13 cellular contexts compared by ENCODE assay signal in genomic region chr5:16457451-16457850, GRCh38. TPM values are rescaled to one million over a fixed set of nuclear protein-coding genes. Genes with fewer than 3 reads are reported as not detected.
DNase-seq lines count a peak whose midpoint lies in the region; ATAC-seq, FAIRE-seq and TF ChIP-seq lines count a peak whose summit lies in the region.
"Had no signal": no experiment of that assay in that cellular context is flagged by ENCODE, and none has a peak within 500 bp of the region (broad histone marks: within the 10 kb centered on the region; RNA-seq: fewer than 3 reads in every experiment).

No MANE protein-coding gene starts in this region.

- TF ChIP-seq CTCF in astrocyte (IDR thresholded peaks at IDR 0.05; ENCODE audit: insufficient read depth, low read depth, low read length) (no peak), vagina (IDR thresholded peaks at IDR 0.05) (no peak)

- H3K23ac ChIP-seq in mesendoderm (ENCODE audit: low read length) = no peak overlapping the region

- H3K4me1 Mint-ChIP-seq in astrocyte (ENCODE audit: low read depth, unreplicated experiment) = peaks cover 53% of the 10 kb centered on the region

- H3K27me3 Mint-ChIP-seq in astrocyte (ENCODE audit: low read depth, unreplicated experiment) = no peaks in the 10 kb centered on the region
- H3K27me3 Mint-ChIP-seq: naive thymus-derived CD8-positive, alpha-beta T cell had no signal

- H4K8ac ChIP-seq in mesendoderm (ENCODE audit: low read depth, low read length) = no peak overlapping the region

- intact Hi-C loops in vagina (cut with DNase I) = no loop called here

- H3K79me2 ChIP-seq in astrocyte (ENCODE audit: insufficient read depth, low read length) (peaks cover 63% of the 10 kb centered on the region), mesendoderm (ENCODE audit: control insufficient read depth, insufficient read depth, low read length) (peaks cover 5% of the 10 kb centered on the region)

- H3K4me2 ChIP-seq in astrocyte (ENCODE audit: low read length) (peak overlapping the region; percentile 30), mesendoderm (ENCODE audit: low read length) (no peak overlapping the region)

- in situ Hi-C loops in G401 (cut with HindIII; ENCODE audit: low sequenced_read_pairs) = no loop called here

- no peak overlapping the region for H3K18ac ChIP-seq in mesendoderm (ENCODE audit: low read length)

- H3K36me3 Mint-ChIP-seq in astrocyte (ENCODE audit: low read depth, unreplicated experiment) = peaks cover 9% of the 10 kb centered on the region

- H4K5ac ChIP-seq in mesendoderm (ENCODE audit: low read length) = no peak overlapping the region

- ATAC-seq in HG02970 (IDR thresholded peaks at IDR 0.05; ENCODE audit: low FRiP score, unreplicated experiment) = no peak
- ATAC-seq: naive thymus-derived CD8-positive, alpha-beta T cell had no signal

- no peak overlapping the region for H3K27ac Mint-ChIP-seq in astrocyte (ENCODE audit: unreplicated experiment)

- no peak overlapping the region for H3K56ac ChIP-seq in mesendoderm (ENCODE audit: low read length)

- peak overlapping the region; percentile 36 for H3K27ac ChIP-seq in astrocyte (ENCODE audit: low read depth, low read length)
- H3K27ac ChIP-seq in mesendoderm (ENCODE audit: low read depth, low read length) = no peak overlapping the region
- H3K27ac ChIP-seq in vagina = no peak overlapping the region
- H3K27ac ChIP-seq: 22Rv1, thyroid gland had no signal

- H2BK15ac ChIP-seq in mesendoderm (replicated peaks; ENCODE audit: low read depth) = no peak overlapping the region

- H3K4me3 ChIP-seq in astrocyte (ENCODE audit: insufficient read depth, low read depth, low read length) (no peak overlapping the region), mesendoderm (ENCODE audit: low read length) (no peak overlapping the region), vagina (no peak overlapping the region)
- H3K4me3 ChIP-seq: thyroid gland had no signal

- H3K79me1 ChIP-seq in mesendoderm (ENCODE audit: low read length) = peaks cover 10% of the 10 kb centered on the region

- H4K20me1 ChIP-seq in astrocyte (ENCODE audit: insufficient read depth, low read length) = peaks cover 60% of the 10 kb centered on the region

- whole genome bisulfite sequencing in mesendoderm (ENCODE audit: extremely low coverage, insufficient coverage, low lambda C conversion rate) = no CpG with 5 or more reads among the region's 3 CpGs

- H3K9me3 ChIP-seq in astrocyte (ENCODE audit: insufficient read depth, low read depth, low read length) (no peaks in the 10 kb centered on the region), vagina (no peaks in the 10 kb centered on the region)
- H3K9me3 ChIP-seq: thyroid gland had no signal

- H3K4me1 ChIP-seq in astrocyte (ENCODE audit: insufficient read depth, low read length) (peaks cover 43% of the 10 kb centered on the region), mesendoderm (ENCODE audit: control insufficient read depth, low read depth, low read length) (peaks cover 2% of the 10 kb centered on the region), vagina (peaks cover 51% of the 10 kb centered on the region)

- H3K4ac ChIP-seq in mesendoderm (ENCODE audit: low read depth, low read length) = no peak overlapping the region

- no peak overlapping the region for H2BK120ac ChIP-seq in mesendoderm (ENCODE audit: low read depth, low read length)

- H2BK5ac ChIP-seq in mesendoderm (ENCODE audit: low read length) = no peak overlapping the region

- FAIRE-seq in astrocyte (lab: Jason Lieb, UNC) = no peak

- no peak overlapping the region for H2AK5ac ChIP-seq in mesendoderm (ENCODE audit: low read length)

- H3K4me3 Mint-ChIP-seq in astrocyte (ENCODE audit: unreplicated experiment) = no peak overlapping the region

- no peaks in the 10 kb centered on the region for H3K9me3 Mint-ChIP-seq in astrocyte (ENCODE audit: unreplicated experiment)
- H3K9me3 Mint-ChIP-seq: naive thymus-derived CD8-positive, alpha-beta T cell had no signal

- H3K9ac ChIP-seq in astrocyte (ENCODE audit: low read length) = peak overlapping the region; percentile 7
- H3K9ac ChIP-seq in mesendoderm (ENCODE audit: low read length) = no peak overlapping the region

- DNase-seq in DMS 273 (lab: John Stamatoyannopoulos, UW; ENCODE audit: unreplicated experiment) (peak; percentile 5), DMS 273 treated with DMSO at 0.1 percent for 48 hours (lab: John Stamatoyannopoulos, UW) (no peak), G401 (ENCODE audit: low spot score) (peak; percentile 24), astrocyte (ENCODE audit: low read depth) (no peak), mesendoderm (peak; percentile 9), NCI-H2196 (lab: John Stamatoyannopoulos, UW; ENCODE audit: unreplicated experiment) (no peak), vagina (ENCODE audit: extremely low spot score in 2 of 2) (no peak)
- DNase-seq: amniotic stem cell; naive thymus-derived CD8-positive, alpha-beta T cell; NCI-H2029 treated with DMSO at 0.1 percent for 48 hours; thyroid gland had no signal

- no peak for TF ChIP-seq POLR2A in vagina (IDR thresholded peaks at IDR 0.05)

- H3K27me3 ChIP-seq in astrocyte (ENCODE audit: insufficient read depth, low read length) (no peaks in the 10 kb centered on the region), mesendoderm (ENCODE audit: insufficient read depth, low read length, poor library complexity) (no peaks in the 10 kb centered on the region), vagina (no peaks in the 10 kb centered on the region)
- H3K27me3 ChIP-seq: thyroid gland had no signal

- peaks cover 51% of the 10 kb centered on the region for H3K36me3 ChIP-seq in astrocyte (ENCODE audit: insufficient read depth, low read length)
- peaks cover 4% of the 10 kb centered on the region for H3K36me3 ChIP-seq in mesendoderm (ENCODE audit: control insufficient read depth, insufficient read depth, low read length)
- peaks cover 0 to 55% of the 10 kb centered on the region in 2 donors for H3K36me3 ChIP-seq in vagina

- no peak overlapping the region for H2AFZ ChIP-seq in astrocyte (ENCODE audit: low read depth, low read length)

RNA-seq across cellular contexts. Expression of gene ZNF622, which starts 8.1 kb away (rescaled TPM):
- total RNA-seq in G401 (2014; rRNA removed; shearing (Covaris generic)) = 39.0 and 41.5 TPM in 2 replicates
- total RNA-seq in astrocyte (56.3 and 56.4 TPM in 2 replicates), vagina (19.4 TPM)
- 45.3 TPM for polyA plus RNA-seq in mesendoderm (2013, experiment 1 of 2)
- polyA plus RNA-seq in mesendoderm (2013, experiment 2 of 2) = 47.1 TPM

Comparison
In these comparisons a context has a peak if more than half of its experiments do, and no peak if none do; other contexts are left out.
1. DNase-seq: peak in DMS 273 (single experiment), G401 (single experiment) and mesendoderm (single experiment); none in DMS 273 treated with DMSO at 0.1 percent for 48 hours (single experiment), astrocyte (single experiment), NCI-H2196 (single experiment) and vagina (0 of 2).